ENCODE assay signal across 2 cellular contexts in genomic region chr22:20615533-20616450, GRCh38.
TF ChIP-seq lines count a peak whose summit lies in the region.

No MANE protein-coding gene starts in this region.

TF ChIP-seq in GM23338, 12 proteins besides CTCF, POLR2A, EP300 and RAD21:
- TF ChIP-seq EZH2 (IDR thresholded peaks at IDR 0.05; ENCODE audit: low read depth, unreplicated experiment) (no peak), ZNF114 (CRISPR knock-in tag; IDR thresholded peaks at IDR 0.05) (no peak), EZH2phosphoT487 (IDR thresholded peaks at IDR 0.05; ENCODE audit: unreplicated experiment) (no peak), POLR2AphosphoS5 (IDR thresholded peaks at IDR 0.05; ENCODE audit: low read depth) (no peak), CREB1 (CRISPR knock-in tag; IDR thresholded peaks at IDR 0.05; ENCODE audit: low read depth) (no peak), REST (IDR thresholded peaks at IDR 0.05; ENCODE audit: unreplicated experiment) (no peak), ZNF331 (CRISPR knock-in tag; IDR thresholded peaks at IDR 0.05; ENCODE audit: low read depth) (no peak), NANOG (IDR thresholded peaks at IDR 0.05; ENCODE audit: borderline replicate concordance) (no peak), JUNB (IDR thresholded peaks at IDR 0.05; ENCODE audit: unreplicated experiment) (no peak), ZNF462 (CRISPR knock-in tag; IDR thresholded peaks at IDR 0.05) (no peak), ETS1 (IDR thresholded peaks at IDR 0.05) (no peak), STAT1 (IDR thresholded peaks at IDR 0.05; ENCODE audit: unreplicated experiment) (no peak)

TF ChIP-seq in H1, 55 proteins besides CTCF, POLR2A, EP300 and RAD21:
- TF ChIP-seq SUZ12 (IDR thresholded peaks at IDR 0.05; ENCODE audit: low read length): no peak
- TF ChIP-seq YY1 (IDR thresholded peaks at IDR 0.05; ENCODE audit: low read depth, low read length): no peak
- no peak for TF ChIP-seq CHD2 (IDR thresholded peaks at IDR 0.05; ENCODE audit: low read length)
